8 cellular contexts compared by ENCODE assay signal in genomic region chr6:119978274-119978889, GRCh38.
DNase-seq lines count a peak whose midpoint lies in the region; ATAC-seq and TF ChIP-seq lines count a peak whose summit lies in the region.

No MANE protein-coding gene starts in this region.

- DNase-seq in GM12864 (ENCODE audit: low read depth) (no peak), HFF-Myc (ENCODE audit: extremely low read depth, low read depth) (no peak), RPMI8226 (peak; percentile 15), hepatic stellate cell (ENCODE audit: low spot score) (peak; percentile 2), sciatic nerve (ENCODE audit: low spot score) (no peak), MG63 (no peak), COR-L47 (lab: John Stamatoyannopoulos, UW) (no peak), HuH-7.5 (ENCODE audit: low spot score) (no peak)

- no peaks in the 10 kb centered on the region for H3K9me3 ChIP-seq in MG63

- no peak overlapping the region for H3K4me3 ChIP-seq in GM12864 (ENCODE audit: low read depth, low read length)
- H3K4me3 ChIP-seq in HFF-Myc (replicated peaks; ENCODE audit: low read depth, low read length) = no peak overlapping the region
- H3K4me3 ChIP-seq in MG63 = no peak overlapping the region

- H3K36me3 ChIP-seq in MG63 = no peaks in the 10 kb centered on the region

- intact Hi-C loops in sciatic nerve (cut with DNase I) = no loop called here

- H3K27me3 ChIP-seq in MG63 = no peaks in the 10 kb centered on the region

- TF ChIP-seq CTCF in GM12864 (IDR thresholded peaks at IDR 0.05; ENCODE audit: low read depth, low read length, missing control alignments) (peak; percentile 45), HFF-Myc (IDR thresholded peaks at IDR 0.05; ENCODE audit: low read depth, low read length, missing control alignments) (peak; percentile 32)

- no peak for ATAC-seq in sciatic nerve

Comparison
In these comparisons a context has a peak if more than half of its experiments do, and no peak if none do; other contexts are left out.
1. DNase-seq: peak in RPMI8226 (single experiment) and hepatic stellate cell (single experiment); none in GM12864 (single experiment), HFF-Myc (single experiment), sciatic nerve (single experiment), MG63 (single experiment), COR-L47 (single experiment) and HuH-7.5 (single experiment).